Comparison of ENCODE assay signal across 11 cellular contexts in the genomic region with DNA sequence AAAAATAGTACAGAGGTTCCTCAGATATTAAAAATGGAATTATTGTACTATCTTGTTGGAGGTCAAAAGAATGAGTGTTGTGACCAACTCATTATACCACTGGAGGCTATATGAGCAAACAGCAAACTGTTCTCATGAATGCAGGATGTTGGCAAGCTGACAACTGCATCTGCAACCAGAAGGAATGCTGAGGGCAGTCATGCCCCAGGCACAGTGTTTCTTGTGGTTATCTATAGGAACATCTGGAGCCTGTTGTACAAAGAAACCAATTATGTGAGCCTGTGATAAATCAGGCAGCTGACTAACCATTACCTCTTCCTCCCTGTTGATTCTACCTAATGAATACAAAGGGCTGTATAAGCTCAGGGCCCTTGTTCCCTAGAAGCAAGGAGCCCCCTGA.
"Had no signal": no experiment of that assay in that cellular context is flagged by ENCODE, and none has a peak within 500 bp of the region (broad histone marks: within the 10 kb centered on the region; RNA-seq: fewer than 3 reads in every experiment).

No MANE protein-coding gene starts in this region.

- H3K27ac Mint-ChIP-seq: activated CD4-positive, alpha-beta memory T cell treated with anti-CD3 and anti-CD28 coated beads for 36 hours; activated naive CD8-positive, alpha-beta T cell treated with anti-CD3 and anti-CD28 coated beads, Interleukin-2, amount 10 ng/mL, durations not matched to agents 7 days and 5 days; stimulated activated naive CD8-positive, alpha-beta T cell treated with anti-CD3 and anti-CD28 coated beads, Interleukin-15, Interleukin-2, amounts not matched to agents 100 ng/mL and 50 ng/mL, for 24 hours had no signal

- ATAC-seq: gastroesophageal sphincter, upper lobe of right lung had no signal

- H3K36me3 Mint-ChIP-seq: activated CD4-positive, alpha-beta memory T cell treated with anti-CD3 and anti-CD28 coated beads for 36 hours; activated naive CD8-positive, alpha-beta T cell treated with anti-CD3 and anti-CD28 coated beads, Interleukin-2, amount 10 ng/mL, durations not matched to agents 7 days and 5 days had no signal

- H3K4me3 Mint-ChIP-seq: activated CD4-positive, alpha-beta memory T cell treated with anti-CD3 and anti-CD28 coated beads for 36 hours; activated naive CD8-positive, alpha-beta T cell treated with anti-CD3 and anti-CD28 coated beads, Interleukin-2, amount 10 ng/mL, durations not matched to agents 7 days and 5 days; neural crest cell; stimulated activated naive CD8-positive, alpha-beta T cell treated with anti-CD3 and anti-CD28 coated beads, Interleukin-15, Interleukin-2, amounts not matched to agents 100 ng/mL and 50 ng/mL, for 24 hours had no signal

- DNase-seq: activated CD4-positive, alpha-beta memory T cell treated with anti-CD3 and anti-CD28 coated beads for 36 hours; activated naive CD8-positive, alpha-beta T cell treated with anti-CD3 and anti-CD28 coated beads, Interleukin-2, amount 10 ng/mL, durations not matched to agents 7 days and 5 days; anterior cingulate cortex; hippocampal formation; kidney glomerular epithelial cell; stimulated activated CD4-positive, alpha-beta T cell treated with anti-CD3 and anti-CD28 coated beads, Interleukin-4, amount 100 ng/mL, for 1 hour; stimulated activated CD8-positive, alpha-beta memory T cell treated with anti-CD3 and anti-CD28 coated beads, Interleukin-4, amount 100 ng/mL, for 48 hours; upper lobe of right lung had no signal

- H3K4me3 ChIP-seq: gastroesophageal sphincter, upper lobe of right lung had no signal

- H3K27me3 Mint-ChIP-seq: activated CD4-positive, alpha-beta memory T cell treated with anti-CD3 and anti-CD28 coated beads for 36 hours; activated naive CD8-positive, alpha-beta T cell treated with anti-CD3 and anti-CD28 coated beads, Interleukin-2, amount 10 ng/mL, durations not matched to agents 7 days and 5 days; stimulated activated naive CD8-positive, alpha-beta T cell treated with anti-CD3 and anti-CD28 coated beads, Interleukin-15, Interleukin-2, amounts not matched to agents 100 ng/mL and 50 ng/mL, for 24 hours had no signal

- H3K4me1 Mint-ChIP-seq: activated naive CD8-positive, alpha-beta T cell treated with anti-CD3 and anti-CD28 coated beads, Interleukin-2, amount 10 ng/mL, durations not matched to agents 7 days and 5 days; neural crest cell had no signal
